Comparison of ENCODE assay signal across 26 cellular contexts in genomic region chr11:35539256-35539655, GRCh38. TPM values are rescaled to one million over a fixed set of nuclear protein-coding genes. Genes with fewer than 3 reads are reported as not detected.
DNase-seq lines count a peak whose midpoint lies in the region; ATAC-seq and TF ChIP-seq lines count a peak whose summit lies in the region.
"Had no signal": no experiment of that assay in that cellular context is flagged by ENCODE, and none has a peak within 500 bp of the region (broad histone marks: within the 10 kb centered on the region; RNA-seq: fewer than 3 reads in every experiment).

No MANE protein-coding gene starts in this region.

- peaks cover 46% of the 10 kb centered on the region for H3K4me1 ChIP-seq in SJSA1 (replicated peaks)
- peaks cover 0 to 46% (median 26%) of the 10 kb centered on the region in 4 donors for H3K4me1 ChIP-seq in sigmoid colon
- H3K4me1 ChIP-seq in mucosa of descending colon (ENCODE audit: low read depth): no peaks in the 10 kb centered on the region
- H3K4me1 ChIP-seq: SJCRH30 had no signal

- H3K9me3 ChIP-seq in SJSA1 (replicated peaks) (no peaks in the 10 kb centered on the region), sigmoid colon (no peaks in the 10 kb centered on the region), mucosa of descending colon (no peaks in the 10 kb centered on the region)
- H3K9me3 ChIP-seq: adrenal gland, SJCRH30 had no signal

- ATAC-seq in mucosa of descending colon: no peak
- ATAC-seq: CD8-positive, alpha-beta T cell; PC-3 had no signal

- peak; percentile 56 for DNase-seq in AG10803 (ENCODE audit: low read depth)
- DNase-seq in SJSA1 (ENCODE audit: low read depth in 1 of 2, low spot score in 2 of 2): peak in 1 of 2 experiments; percentile 44
- peak; percentile 52 to 69 for DNase-seq in foreskin fibroblast
- no peak for DNase-seq in sigmoid colon
- no peak for DNase-seq in mucosa of descending colon
- DNase-seq in NAMALWA (ENCODE audit: low spot score): no peak
- DNase-seq in stimulated activated CD4-positive, alpha-beta T cell treated with anti-CD3 and anti-CD28 coated beads, Interleukin-4, amount 100 ng/mL, for 4 hours: no peak
- no peak for DNase-seq in A172 (ENCODE audit: low spot score)
- DNase-seq: activated CD4-positive, alpha-beta T cell treated with anti-CD3 and anti-CD28 coated beads, Interleukin-2, amount 50 U/mL, for 1 hour; activated CD8-positive, alpha-beta memory T cell treated with anti-CD3 and anti-CD28 coated beads, Interleukin-2, amount 50 U/mL, for 48 hours; activated effector memory CD4-positive, alpha-beta T cell treated with Interleukin-2 at 50 U/mL for 16 hours; CD8-positive, alpha-beta T cell; central memory CD4-positive, alpha-beta T cell; DMS53; erythroblast; head of caudate nucleus; immature natural killer cell; KG1; MV-4-11; NCI-H187 treated with DMSO at 0.1 percent for 48 hours; NCI-H226; retina; SJCRH30 had no signal

- TF ChIP-seq EP300 in sigmoid colon (IDR thresholded peaks at IDR 0.05): no peak

- H3K27me3 ChIP-seq in SJSA1 (replicated peaks): no peaks in the 10 kb centered on the region
- H3K27me3 ChIP-seq in sigmoid colon: no peaks in the 10 kb centered on the region
- H3K27me3 ChIP-seq: adrenal gland, SJCRH30 had no signal

- H3K27ac ChIP-seq in SJSA1: peak overlapping the region; percentile 85
- peak overlapping the region in 3 of 4 donors; percentile 63 to 71 (median 71) for H3K27ac ChIP-seq in sigmoid colon
- H3K27ac ChIP-seq: SJCRH30 had no signal

- H3K36me3 ChIP-seq in SJSA1: no peaks in the 10 kb centered on the region
- H3K36me3 ChIP-seq in sigmoid colon: no peaks in the 10 kb centered on the region
- no peaks in the 10 kb centered on the region for H3K36me3 ChIP-seq in mucosa of descending colon (ENCODE audit: low read depth)
- H3K36me3 ChIP-seq: adrenal gland, SJCRH30 had no signal

- TF ChIP-seq CTCF in AG10803 (conservative IDR thresholded peaks at IDR 0.05; ENCODE audit: low read length) (no peak), foreskin fibroblast (IDR thresholded peaks at IDR 0.05; ENCODE audit: low read depth, low read length) (no peak), sigmoid colon (IDR thresholded peaks at IDR 0.05) (no peak), mucosa of descending colon (IDR thresholded peaks at IDR 0.05) (no peak)

- H3K4me3 ChIP-seq in AG10803 (ENCODE audit: low read length): no peak overlapping the region
- H3K4me3 ChIP-seq in SJSA1: no peak overlapping the region
- no peak overlapping the region for H3K4me3 ChIP-seq in foreskin fibroblast (ENCODE audit: low read depth in 1 of 2, low read length in 2 of 2)
- H3K4me3 ChIP-seq in sigmoid colon: no peak overlapping the region
- H3K4me3 ChIP-seq in mucosa of descending colon: no peak overlapping the region
- H3K4me3 ChIP-seq: adrenal gland, GM23338, SJCRH30 had no signal

- TF ChIP-seq POLR2A in sigmoid colon (IDR thresholded peaks at IDR 0.05): no peak

- intact Hi-C loops in sigmoid colon (cut with DNase I): no loop called here
- intact Hi-C loops in mucosa of descending colon (cut with DNase I, micrococcal nuclease): no loop called here

- 52 to 61% methylated on average over 3 of the region's 3 CpGs for WGBS in sigmoid colon, 2 donors

RNA-seq across cellular contexts. Expression of gene PAMR1, which starts 13.8 kb away (rescaled TPM):
- 57.4 and 57.6 TPM in 2 replicates for total RNA-seq in SJSA1 (2014; rRNA removed; shearing (Covaris generic))
- total RNA-seq in sigmoid colon (10 to 100 TPM in 3 of 4 donors, 1 to 10 TPM in 1; 7.8 to 26.5 (median 17.2) TPM), mucosa of descending colon (10 to 100 TPM in 1 of 3 donors, 1 to 10 TPM in 2; 1.7 to 17.4 (median 2.3) TPM)
- 1 to 10 TPM in 2 of 3 donors, under 1 TPM in 1; 0.92 to 6.6 (median 1.8) TPM for polyA plus RNA-seq in sigmoid colon
- total RNA-seq in A172 (2014; rRNA removed; shearing (Covaris generic)): 0.43 and 0.53 TPM in 2 replicates
- total RNA-seq: CD8-positive, alpha-beta T cell; PC-3 had no signal
- polyA plus RNA-seq: immature natural killer cell had no signal

Comparison
In these comparisons a context has a peak if more than half of its experiments do, and no peak if none do; other contexts are left out.
1. DNase-seq: peak in AG10803 (single experiment) and foreskin fibroblast (2 of 2); none in sigmoid colon (single experiment), mucosa of descending colon (0 of 3), NAMALWA (single experiment), stimulated activated CD4-positive, alpha-beta T cell treated with anti-CD3 and anti-CD28 coated beads, Interleukin-4, amount 100 ng/mL, for 4 hours (0 of 2) and A172 (single experiment).